ENCODE assay signal across 1 cellular context in the genomic region with DNA sequence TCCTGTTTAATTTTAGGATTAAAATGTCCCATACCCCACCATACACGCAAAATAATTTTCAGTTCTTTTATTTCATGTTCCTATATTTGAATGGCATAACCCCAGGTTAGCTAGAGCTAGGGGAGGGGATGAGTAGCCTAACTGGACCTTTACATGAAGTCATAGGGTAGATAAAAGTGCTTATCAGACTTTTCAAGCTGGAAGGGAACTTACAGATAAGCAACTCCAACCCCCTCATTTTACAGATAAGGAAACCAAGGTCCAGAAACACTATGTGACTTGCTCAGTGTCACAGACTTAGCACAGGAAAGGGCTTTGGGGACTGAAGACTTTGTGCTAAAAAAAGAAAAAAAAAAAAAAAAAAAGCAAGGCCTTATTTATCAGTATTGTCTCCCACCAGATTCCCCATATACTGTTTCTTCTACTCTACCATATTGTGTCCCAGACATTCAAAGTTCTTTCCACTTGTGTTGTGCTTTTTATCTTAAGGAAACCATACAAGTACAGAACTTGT.
TF ChIP-seq lines count a peak whose summit lies in the region.

No MANE protein-coding gene starts in this region.

TF ChIP-seq in K562, 482 proteins besides CTCF, POLR2A, EP300 and RAD21 (continued from another document and continues in another):
- TF ChIP-seq, protein P1, sequence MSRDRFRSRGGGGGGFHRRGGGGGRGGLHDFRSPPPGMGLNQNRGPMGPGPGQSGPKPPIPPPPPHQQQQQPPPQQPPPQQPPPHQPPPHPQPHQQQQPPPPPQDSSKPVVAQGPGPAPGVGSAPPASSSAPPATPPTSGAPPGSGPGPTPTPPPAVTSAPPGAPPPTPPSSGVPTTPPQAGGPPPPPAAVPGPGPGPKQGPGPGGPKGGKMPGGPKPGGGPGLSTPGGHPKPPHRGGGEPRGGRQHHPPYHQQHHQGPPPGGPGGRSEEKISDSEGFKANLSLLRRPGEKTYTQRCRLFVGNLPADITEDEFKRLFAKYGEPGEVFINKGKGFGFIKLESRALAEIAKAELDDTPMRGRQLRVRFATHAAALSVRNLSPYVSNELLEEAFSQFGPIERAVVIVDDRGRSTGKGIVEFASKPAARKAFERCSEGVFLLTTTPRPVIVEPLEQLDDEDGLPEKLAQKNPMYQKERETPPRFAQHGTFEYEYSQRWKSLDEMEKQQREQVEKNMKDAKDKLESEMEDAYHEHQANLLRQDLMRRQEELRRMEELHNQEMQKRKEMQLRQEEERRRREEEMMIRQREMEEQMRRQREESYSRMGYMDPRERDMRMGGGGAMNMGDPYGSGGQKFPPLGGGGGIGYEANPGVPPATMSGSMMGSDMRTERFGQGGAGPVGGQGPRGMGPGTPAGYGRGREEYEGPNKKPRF (IDR thresholded peaks at IDR 0.05; ENCODE audit: low read depth, low read length), result no peak
- no peak for TF ChIP-seq RFX1 (IDR thresholded peaks at IDR 0.05)
- TF ChIP-seq FOSL1 (tag; conservative IDR thresholded peaks at IDR 0.05), result peak; percentile 95
- no peak for TF ChIP-seq SMC3 (conservative IDR thresholded peaks at IDR 0.05; ENCODE audit: insufficient read depth, low read depth, low read length)
- TF ChIP-seq ZNF224 (CRISPR knock-in tag; IDR thresholded peaks at IDR 0.05), result no peak
- no peak for TF ChIP-seq ZNF707 (CRISPR knock-in tag; conservative IDR thresholded peaks at IDR 0.05)
- TF ChIP-seq NCOA6 (IDR thresholded peaks at IDR 0.05), result peak; percentile 56
- TF ChIP-seq, protein P2, sequence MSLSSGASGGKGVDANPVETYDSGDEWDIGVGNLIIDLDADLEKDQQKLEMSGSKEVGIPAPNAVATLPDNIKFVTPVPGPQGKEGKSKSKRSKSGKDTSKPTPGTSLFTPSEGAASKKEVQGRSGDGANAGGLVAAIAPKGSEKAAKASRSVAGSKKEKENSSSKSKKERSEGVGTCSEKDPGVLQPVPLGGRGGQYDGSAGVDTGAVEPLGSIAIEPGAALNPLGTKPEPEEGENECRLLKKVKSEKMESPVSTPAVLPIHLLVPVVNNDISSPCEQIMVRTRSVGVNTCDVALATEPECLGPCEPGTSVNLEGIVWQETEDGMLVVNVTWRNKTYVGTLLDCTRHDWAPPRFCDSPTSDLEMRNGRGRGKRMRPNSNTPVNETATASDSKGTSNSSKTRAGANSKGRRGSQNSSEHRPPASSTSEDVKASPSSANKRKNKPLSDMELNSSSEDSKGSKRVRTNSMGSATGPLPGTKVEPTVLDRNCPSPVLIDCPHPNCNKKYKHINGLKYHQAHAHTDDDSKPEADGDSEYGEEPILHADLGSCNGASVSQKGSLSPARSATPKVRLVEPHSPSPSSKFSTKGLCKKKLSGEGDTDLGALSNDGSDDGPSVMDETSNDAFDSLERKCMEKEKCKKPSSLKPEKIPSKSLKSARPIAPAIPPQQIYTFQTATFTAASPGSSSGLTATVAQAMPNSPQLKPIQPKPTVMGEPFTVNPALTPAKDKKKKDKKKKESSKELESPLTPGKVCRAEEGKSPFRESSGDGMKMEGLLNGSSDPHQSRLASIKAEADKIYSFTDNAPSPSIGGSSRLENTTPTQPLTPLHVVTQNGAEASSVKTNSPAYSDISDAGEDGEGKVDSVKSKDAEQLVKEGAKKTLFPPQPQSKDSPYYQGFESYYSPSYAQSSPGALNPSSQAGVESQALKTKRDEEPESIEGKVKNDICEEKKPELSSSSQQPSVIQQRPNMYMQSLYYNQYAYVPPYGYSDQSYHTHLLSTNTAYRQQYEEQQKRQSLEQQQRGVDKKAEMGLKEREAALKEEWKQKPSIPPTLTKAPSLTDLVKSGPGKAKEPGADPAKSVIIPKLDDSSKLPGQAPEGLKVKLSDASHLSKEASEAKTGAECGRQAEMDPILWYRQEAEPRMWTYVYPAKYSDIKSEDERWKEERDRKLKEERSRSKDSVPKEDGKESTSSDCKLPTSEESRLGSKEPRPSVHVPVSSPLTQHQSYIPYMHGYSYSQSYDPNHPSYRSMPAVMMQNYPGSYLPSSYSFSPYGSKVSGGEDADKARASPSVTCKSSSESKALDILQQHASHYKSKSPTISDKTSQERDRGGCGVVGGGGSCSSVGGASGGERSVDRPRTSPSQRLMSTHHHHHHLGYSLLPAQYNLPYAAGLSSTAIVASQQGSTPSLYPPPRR (CRISPR knock-in tag; IDR thresholded peaks at IDR 0.05; ENCODE audit: borderline replicate concordance), result no peak
- TF ChIP-seq ZNF444 (CRISPR knock-in tag; IDR thresholded peaks at IDR 0.05), result no peak
- no peak for TF ChIP-seq YBX1 (IDR thresholded peaks at IDR 0.05)
- TF ChIP-seq, protein P3, sequence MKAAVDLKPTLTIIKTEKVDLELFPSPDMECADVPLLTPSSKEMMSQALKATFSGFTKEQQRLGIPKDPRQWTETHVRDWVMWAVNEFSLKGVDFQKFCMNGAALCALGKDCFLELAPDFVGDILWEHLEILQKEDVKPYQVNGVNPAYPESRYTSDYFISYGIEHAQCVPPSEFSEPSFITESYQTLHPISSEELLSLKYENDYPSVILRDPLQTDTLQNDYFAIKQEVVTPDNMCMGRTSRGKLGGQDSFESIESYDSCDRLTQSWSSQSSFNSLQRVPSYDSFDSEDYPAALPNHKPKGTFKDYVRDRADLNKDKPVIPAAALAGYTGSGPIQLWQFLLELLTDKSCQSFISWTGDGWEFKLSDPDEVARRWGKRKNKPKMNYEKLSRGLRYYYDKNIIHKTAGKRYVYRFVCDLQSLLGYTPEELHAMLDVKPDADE (conservative IDR thresholded peaks at IDR 0.05; ENCODE audit: control insufficient read depth, low read depth, low read length), result no peak
- TF ChIP-seq MCM7 (IDR thresholded peaks at IDR 0.05), result no peak
- TF ChIP-seq, protein P4, sequence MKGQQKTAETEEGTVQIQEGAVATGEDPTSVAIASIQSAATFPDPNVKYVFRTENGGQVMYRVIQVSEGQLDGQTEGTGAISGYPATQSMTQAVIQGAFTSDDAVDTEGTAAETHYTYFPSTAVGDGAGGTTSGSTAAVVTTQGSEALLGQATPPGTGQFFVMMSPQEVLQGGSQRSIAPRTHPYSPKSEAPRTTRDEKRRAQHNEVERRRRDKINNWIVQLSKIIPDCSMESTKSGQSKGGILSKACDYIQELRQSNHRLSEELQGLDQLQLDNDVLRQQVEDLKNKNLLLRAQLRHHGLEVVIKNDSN (CRISPR knock-in tag; IDR thresholded peaks at IDR 0.05), result no peak
- peak; percentile 94 for TF ChIP-seq NCOA1 (IDR thresholded peaks at IDR 0.05; ENCODE audit: low read depth)
- TF ChIP-seq MAFG (tag; conservative IDR thresholded peaks at IDR 0.05), result peak; percentile 66
- no peak for TF ChIP-seq MCM2 (IDR thresholded peaks at IDR 0.05; ENCODE audit: low read depth)
- TF ChIP-seq, protein P5, sequence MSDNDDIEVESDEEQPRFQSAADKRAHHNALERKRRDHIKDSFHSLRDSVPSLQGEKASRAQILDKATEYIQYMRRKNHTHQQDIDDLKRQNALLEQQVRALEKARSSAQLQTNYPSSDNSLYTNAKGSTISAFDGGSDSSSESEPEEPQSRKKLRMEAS (CRISPR knock-in tag; IDR thresholded peaks at IDR 0.05), result no peak
- no peak for TF ChIP-seq SREBF1 (IDR thresholded peaks at IDR 0.05; ENCODE audit: borderline replicate concordance, low read depth, low read length)
- no peak for TF ChIP-seq SNRNP70 (optimal IDR thresholded peaks at IDR 0.05; ENCODE audit: low read depth, low read length)
- no peak for TF ChIP-seq ZNF354B (CRISPR knock-in tag; IDR thresholded peaks at IDR 0.05)
- TF ChIP-seq, protein P6, sequence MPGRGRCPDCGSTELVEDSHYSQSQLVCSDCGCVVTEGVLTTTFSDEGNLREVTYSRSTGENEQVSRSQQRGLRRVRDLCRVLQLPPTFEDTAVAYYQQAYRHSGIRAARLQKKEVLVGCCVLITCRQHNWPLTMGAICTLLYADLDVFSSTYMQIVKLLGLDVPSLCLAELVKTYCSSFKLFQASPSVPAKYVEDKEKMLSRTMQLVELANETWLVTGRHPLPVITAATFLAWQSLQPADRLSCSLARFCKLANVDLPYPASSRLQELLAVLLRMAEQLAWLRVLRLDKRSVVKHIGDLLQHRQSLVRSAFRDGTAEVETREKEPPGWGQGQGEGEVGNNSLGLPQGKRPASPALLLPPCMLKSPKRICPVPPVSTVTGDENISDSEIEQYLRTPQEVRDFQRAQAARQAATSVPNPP (IDR thresholded peaks at IDR 0.05; ENCODE audit: borderline replicate concordance, insufficient read depth, insufficient read length), result no peak
- no peak for TF ChIP-seq ZNF263 (CRISPR knock-in tag; IDR thresholded peaks at IDR 0.05; ENCODE audit: borderline replicate concordance)
- no peak for TF ChIP-seq ZSCAN29 (IDR thresholded peaks at IDR 0.05)
- TF ChIP-seq KLF6 (CRISPR knock-in tag; IDR thresholded peaks at IDR 0.05; ENCODE audit: borderline replicate concordance), result no peak
- no peak for TF ChIP-seq GTF2A2 (tag; IDR thresholded peaks at IDR 0.05)
- no peak for TF ChIP-seq SAP30 (IDR thresholded peaks at IDR 0.05; ENCODE audit: borderline replicate concordance, insufficient read depth, low read depth, low read length, poor library complexity, severe bottlenecking)
- TF ChIP-seq, protein P7, sequence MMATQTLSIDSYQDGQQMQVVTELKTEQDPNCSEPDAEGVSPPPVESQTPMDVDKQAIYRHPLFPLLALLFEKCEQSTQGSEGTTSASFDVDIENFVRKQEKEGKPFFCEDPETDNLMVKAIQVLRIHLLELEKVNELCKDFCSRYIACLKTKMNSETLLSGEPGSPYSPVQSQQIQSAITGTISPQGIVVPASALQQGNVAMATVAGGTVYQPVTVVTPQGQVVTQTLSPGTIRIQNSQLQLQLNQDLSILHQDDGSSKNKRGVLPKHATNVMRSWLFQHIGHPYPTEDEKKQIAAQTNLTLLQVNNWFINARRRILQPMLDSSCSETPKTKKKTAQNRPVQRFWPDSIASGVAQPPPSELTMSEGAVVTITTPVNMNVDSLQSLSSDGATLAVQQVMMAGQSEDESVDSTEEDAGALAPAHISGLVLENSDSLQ (IDR thresholded peaks at IDR 0.05), result peak; percentile 62
- no peak for TF ChIP-seq ZNF311 (CRISPR knock-in tag; IDR thresholded peaks at IDR 0.05)
- no peak for TF ChIP-seq MED1 (CRISPR knock-in tag; IDR thresholded peaks at IDR 0.05; ENCODE audit: borderline replicate concordance)
- TF ChIP-seq TRIM24 (IDR thresholded peaks at IDR 0.05), result peak; percentile 94 to 95
- no peak for TF ChIP-seq COPS2 (conservative IDR thresholded peaks at IDR 0.05)
- TF ChIP-seq RBM39 (optimal IDR thresholded peaks at IDR 0.05; ENCODE audit: low read depth, low read length), result no peak
- TF ChIP-seq, protein P8, sequence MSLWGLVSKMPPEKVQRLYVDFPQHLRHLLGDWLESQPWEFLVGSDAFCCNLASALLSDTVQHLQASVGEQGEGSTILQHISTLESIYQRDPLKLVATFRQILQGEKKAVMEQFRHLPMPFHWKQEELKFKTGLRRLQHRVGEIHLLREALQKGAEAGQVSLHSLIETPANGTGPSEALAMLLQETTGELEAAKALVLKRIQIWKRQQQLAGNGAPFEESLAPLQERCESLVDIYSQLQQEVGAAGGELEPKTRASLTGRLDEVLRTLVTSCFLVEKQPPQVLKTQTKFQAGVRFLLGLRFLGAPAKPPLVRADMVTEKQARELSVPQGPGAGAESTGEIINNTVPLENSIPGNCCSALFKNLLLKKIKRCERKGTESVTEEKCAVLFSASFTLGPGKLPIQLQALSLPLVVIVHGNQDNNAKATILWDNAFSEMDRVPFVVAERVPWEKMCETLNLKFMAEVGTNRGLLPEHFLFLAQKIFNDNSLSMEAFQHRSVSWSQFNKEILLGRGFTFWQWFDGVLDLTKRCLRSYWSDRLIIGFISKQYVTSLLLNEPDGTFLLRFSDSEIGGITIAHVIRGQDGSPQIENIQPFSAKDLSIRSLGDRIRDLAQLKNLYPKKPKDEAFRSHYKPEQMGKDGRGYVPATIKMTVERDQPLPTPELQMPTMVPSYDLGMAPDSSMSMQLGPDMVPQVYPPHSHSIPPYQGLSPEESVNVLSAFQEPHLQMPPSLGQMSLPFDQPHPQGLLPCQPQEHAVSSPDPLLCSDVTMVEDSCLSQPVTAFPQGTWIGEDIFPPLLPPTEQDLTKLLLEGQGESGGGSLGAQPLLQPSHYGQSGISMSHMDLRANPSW (CRISPR knock-in tag; IDR thresholded peaks at IDR 0.05), result no peak
- TF ChIP-seq, protein P9, sequence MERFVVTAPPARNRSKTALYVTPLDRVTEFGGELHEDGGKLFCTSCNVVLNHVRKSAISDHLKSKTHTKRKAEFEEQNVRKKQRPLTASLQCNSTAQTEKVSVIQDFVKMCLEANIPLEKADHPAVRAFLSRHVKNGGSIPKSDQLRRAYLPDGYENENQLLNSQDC (CRISPR knock-in tag; IDR thresholded peaks at IDR 0.05), result 0 out of 2 replicates have a peak, but pooled peaks have one; percentile 43
- no peak for TF ChIP-seq RBM14 (IDR thresholded peaks at IDR 0.05; ENCODE audit: borderline replicate concordance, insufficient read depth, low read depth, low read length)
- no peak for TF ChIP-seq ZNF699 (CRISPR knock-in tag; IDR thresholded peaks at IDR 0.05; ENCODE audit: insufficient replicate concordance)
- TF ChIP-seq, protein P10, sequence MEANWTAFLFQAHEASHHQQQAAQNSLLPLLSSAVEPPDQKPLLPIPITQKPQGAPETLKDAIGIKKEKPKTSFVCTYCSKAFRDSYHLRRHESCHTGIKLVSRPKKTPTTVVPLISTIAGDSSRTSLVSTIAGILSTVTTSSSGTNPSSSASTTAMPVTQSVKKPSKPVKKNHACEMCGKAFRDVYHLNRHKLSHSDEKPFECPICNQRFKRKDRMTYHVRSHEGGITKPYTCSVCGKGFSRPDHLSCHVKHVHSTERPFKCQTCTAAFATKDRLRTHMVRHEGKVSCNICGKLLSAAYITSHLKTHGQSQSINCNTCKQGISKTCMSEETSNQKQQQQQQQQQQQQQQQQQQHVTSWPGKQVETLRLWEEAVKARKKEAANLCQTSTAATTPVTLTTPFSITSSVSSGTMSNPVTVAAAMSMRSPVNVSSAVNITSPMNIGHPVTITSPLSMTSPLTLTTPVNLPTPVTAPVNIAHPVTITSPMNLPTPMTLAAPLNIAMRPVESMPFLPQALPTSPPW (CRISPR knock-in tag; IDR thresholded peaks at IDR 0.05), result peak; percentile 83
- no peak for TF ChIP-seq SIRT6 (IDR thresholded peaks at IDR 0.05; ENCODE audit: low read depth, low read length)
- TF ChIP-seq KDM2B (CRISPR knock-in tag; IDR thresholded peaks at IDR 0.05), result no peak
- TF ChIP-seq ZBTB8A (IDR thresholded peaks at IDR 0.05; ENCODE audit: partially characterized antibody), result no peak
- TF ChIP-seq, protein P11, sequence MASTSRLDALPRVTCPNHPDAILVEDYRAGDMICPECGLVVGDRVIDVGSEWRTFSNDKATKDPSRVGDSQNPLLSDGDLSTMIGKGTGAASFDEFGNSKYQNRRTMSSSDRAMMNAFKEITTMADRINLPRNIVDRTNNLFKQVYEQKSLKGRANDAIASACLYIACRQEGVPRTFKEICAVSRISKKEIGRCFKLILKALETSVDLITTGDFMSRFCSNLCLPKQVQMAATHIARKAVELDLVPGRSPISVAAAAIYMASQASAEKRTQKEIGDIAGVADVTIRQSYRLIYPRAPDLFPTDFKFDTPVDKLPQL (IDR thresholded peaks at IDR 0.05; ENCODE audit: extremely low read depth, insufficient read length), result no peak
- TF ChIP-seq KHSRP (IDR thresholded peaks at IDR 0.05), result no peak; the same call in none of the 2 replicates
- peak; percentile 94 for TF ChIP-seq KLF16 (IDR thresholded peaks at IDR 0.05)
- TF ChIP-seq POU5F1 (IDR thresholded peaks at IDR 0.05; ENCODE audit: borderline replicate concordance, low read depth, low read length, partially characterized antibody), result no peak
- TF ChIP-seq BACH1 (tag; IDR thresholded peaks at IDR 0.05), result no peak
- peak; percentile 91; the same call in 1 of the 2 replicates for TF ChIP-seq ZNF766 (CRISPR knock-in tag; conservative IDR thresholded peaks at IDR 0.05)
- TF ChIP-seq ZNF583 (CRISPR knock-in tag; IDR thresholded peaks at IDR 0.05), result no peak
- peak; percentile 99 for TF ChIP-seq GATAD2B (IDR thresholded peaks at IDR 0.05; ENCODE audit: borderline replicate concordance)
- no peak for TF ChIP-seq DIDO1 (tag; IDR thresholded peaks at IDR 0.05; ENCODE audit: low read depth)
